ENCODE assay signal across 11 cellular contexts in genomic region chr20:44597930-44598329, GRCh38. TPM values are rescaled to one million over a fixed set of nuclear protein-coding genes. Genes with fewer than 3 reads are reported as not detected.
DNase-seq lines count a peak whose midpoint lies in the region; ATAC-seq, FAIRE-seq and TF ChIP-seq lines count a peak whose summit lies in the region.
"Had no signal": no experiment of that assay in that cellular context is flagged by ENCODE, and none has a peak within 500 bp of the region (broad histone marks: within the 10 kb centered on the region; RNA-seq: fewer than 3 reads in every experiment).

No MANE protein-coding gene starts in this region.

- DNase-seq in CD8-positive, alpha-beta T cell, result no peak
- DNase-seq in Peyer's patch (no peak), esophagus muscularis mucosa (ENCODE audit: extremely low spot score) (no peak), posterior vena cava (ENCODE audit: low spot score) (peak; percentile 83), urothelium cell line (ENCODE audit: low spot score) (no peak), lower leg skin (ENCODE audit: low spot score in 2 of 2) (no peak), COR-L47 (lab: John Stamatoyannopoulos, UW) (no peak)
- DNase-seq: NCI-H526 had no signal

- no peaks in the 10 kb centered on the region for H3K36me3 Mint-ChIP-seq in CD8-positive, alpha-beta T cell

- H3K27ac Mint-ChIP-seq in CD8-positive, alpha-beta T cell, result peak overlapping the region; percentile 87

- H3K27me3 ChIP-seq in CD8-positive, alpha-beta T cell (ENCODE audit: insufficient read depth, low read length), result no peaks in the 10 kb centered on the region
- H3K27me3 ChIP-seq in Peyer's patch, result no peaks in the 10 kb centered on the region
- H3K27me3 ChIP-seq in esophagus muscularis mucosa, result no peaks in the 10 kb centered on the region

- no peak for ATAC-seq in CD8-positive, alpha-beta T cell
- no peak for ATAC-seq in HG02852 (IDR thresholded peaks at IDR 0.05; ENCODE audit: unreplicated experiment)

- POLR2A ChIA-PET in CD8-positive, alpha-beta T cell (lab: Charles Lee), result interaction anchor here (1.3 kb wide), 2 partner anchors 10 to 12 kb away, joined by 3 to 7 read pairs; no protein-coding TSS in a partner anchor

- CTCF ChIA-PET in CD8-positive, alpha-beta T cell (lab: Charles Lee), result interaction anchor here (1.0 to 2.7 kb wide), 5 partner anchors 10 to 381 kb away, joined by 3 to 17 read pairs (median 5); no protein-coding TSS in a partner anchor

- intact Hi-C loops in CD8-positive, alpha-beta T cell (cut with DNase I, micrococcal nuclease), result no loop called here
- intact Hi-C loops in esophagus muscularis mucosa (cut with DNase I) (no loop called here), posterior vena cava (cut with DNase I) (loop anchor here in 1 of 2 donors (10.0 kb wide), 1 partner anchor 53 kb away; no protein-coding TSS in a partner anchor), lower leg skin (cut with DNase I; ENCODE audit: low total_unique reads) (no loop called here)

- peaks cover 39% of the 10 kb centered on the region for H3K4me1 Mint-ChIP-seq in CD8-positive, alpha-beta T cell (ENCODE audit: low read depth)

- H3K27me3 Mint-ChIP-seq in CD8-positive, alpha-beta T cell (ENCODE audit: low read depth), result no peaks in the 10 kb centered on the region

- no peak for TF ChIP-seq CTCF in CD8-positive, alpha-beta T cell (IDR thresholded peaks at IDR 0.05)
- no peak for TF ChIP-seq CTCF in Peyer's patch (IDR thresholded peaks at IDR 0.05)
- TF ChIP-seq CTCF in esophagus muscularis mucosa (IDR thresholded peaks at IDR 0.05), result no peak
- TF ChIP-seq CTCF in lower leg skin (IDR thresholded peaks at IDR 0.05), result no peak

- TF ChIP-seq EP300 in esophagus muscularis mucosa (IDR thresholded peaks at IDR 0.05), result no peak

- TF ChIP-seq POLR2A in Peyer's patch (IDR thresholded peaks at IDR 0.05) (no peak), esophagus muscularis mucosa (IDR thresholded peaks at IDR 0.05; ENCODE audit: low read depth) (no peak), lower leg skin (IDR thresholded peaks at IDR 0.05) (no peak)

- no peaks in the 10 kb centered on the region for H3K36me3 ChIP-seq in CD8-positive, alpha-beta T cell (ENCODE audit: insufficient read depth, low read length)
- no peaks in the 10 kb centered on the region for H3K36me3 ChIP-seq in Peyer's patch
- peaks cover 0 to 17% (median 0%) of the 10 kb centered on the region in 4 donors for H3K36me3 ChIP-seq in esophagus muscularis mucosa

- H3K4me1 ChIP-seq in CD8-positive, alpha-beta T cell (ENCODE audit: insufficient read depth, low read length), result peaks cover 26% of the 10 kb centered on the region
- H3K4me1 ChIP-seq in Peyer's patch (peaks cover 0 to 70% (median 27%) of the 10 kb centered on the region in 4 donors), esophagus muscularis mucosa (peaks cover 96 to 100% (median 96%) of the 10 kb centered on the region in 4 donors)

- H3K27ac ChIP-seq in CD8-positive, alpha-beta T cell (ENCODE audit: low read depth, low read length), result no peak overlapping the region
- H3K27ac ChIP-seq in Peyer's patch, result peak overlapping the region; percentile 59 to 88 (median 72)
- H3K27ac ChIP-seq in esophagus muscularis mucosa (replicated peaks in 1 of 4), result peak overlapping the region; percentile 88 to 93 (median 90)

- H3K9me3 ChIP-seq in CD8-positive, alpha-beta T cell (ENCODE audit: low read length), result no peaks in the 10 kb centered on the region
- H3K9me3 ChIP-seq in Peyer's patch (no peaks in the 10 kb centered on the region), esophagus muscularis mucosa (no peaks in the 10 kb centered on the region)
- H3K9me3 ChIP-seq: Caco-2 had no signal

- WGBS in esophagus muscularis mucosa, result 55% methylated on average over 2 of the region's 4 CpGs
- 45 to 61% methylated on average over 4 of the region's 4 CpGs for WGBS in lower leg skin, 2 donors

- FAIRE-seq in urothelium cell line (lab: Jason Lieb, UNC), result no peak
- FAIRE-seq: bronchial epithelial cell had no signal

- no peaks in the 10 kb centered on the region for H3K9me3 Mint-ChIP-seq in CD8-positive, alpha-beta T cell

- peak overlapping the region; percentile 67 for H3K4me3 Mint-ChIP-seq in CD8-positive, alpha-beta T cell

- no peak overlapping the region for H3K4me3 ChIP-seq in CD8-positive, alpha-beta T cell (ENCODE audit: low read depth, low read length)
- no peak overlapping the region for H3K4me3 ChIP-seq in Peyer's patch
- H3K4me3 ChIP-seq in esophagus muscularis mucosa, result no peak overlapping the region
- no peak overlapping the region for H3K4me3 ChIP-seq in lower leg skin (ENCODE audit: low read depth, poor library complexity, severe bottlenecking)

RNA-seq across cellular contexts. Expression of gene PKIG, which starts 15.6 kb away (rescaled TPM):
- total RNA-seq in CD8-positive, alpha-beta T cell, result 1 to 10 TPM; 4.7 to 5.8 TPM
- total RNA-seq in Peyer's patch (10 to 100 TPM; 27.9 to 60.2 (median 28.3) TPM), esophagus muscularis mucosa (100 to 1,000 TPM; 305 to 398 (median 357) TPM), posterior vena cava (100 to 1,000 TPM; 125 to 246 TPM), lower leg skin (10 to 100 TPM; 21.5 to 42.6 (median 28.2) TPM)

RNA-seq across cellular contexts. Expression of gene ADA, which starts 53.6 kb away (rescaled TPM):
- 10 to 100 TPM; 27.9 to 30.2 TPM for total RNA-seq in CD8-positive, alpha-beta T cell
- total RNA-seq in Peyer's patch (10 to 100 TPM in 1 of 4 donors, 1 to 10 TPM in 3; 1.6 to 25.6 (median 5.0) TPM), esophagus muscularis mucosa (10 to 100 TPM in 3 of 4 donors, 1 to 10 TPM in 1; 9.6 to 18.4 (median 13.4) TPM), posterior vena cava (10 to 100 TPM; 11.0 to 17.7 TPM), lower leg skin (10 to 100 TPM in 1 of 4 donors, 1 to 10 TPM in 3; 4.3 to 14.8 (median 6.5) TPM)
